ENCODE assay signal across 1 cellular context in the genomic region with DNA sequence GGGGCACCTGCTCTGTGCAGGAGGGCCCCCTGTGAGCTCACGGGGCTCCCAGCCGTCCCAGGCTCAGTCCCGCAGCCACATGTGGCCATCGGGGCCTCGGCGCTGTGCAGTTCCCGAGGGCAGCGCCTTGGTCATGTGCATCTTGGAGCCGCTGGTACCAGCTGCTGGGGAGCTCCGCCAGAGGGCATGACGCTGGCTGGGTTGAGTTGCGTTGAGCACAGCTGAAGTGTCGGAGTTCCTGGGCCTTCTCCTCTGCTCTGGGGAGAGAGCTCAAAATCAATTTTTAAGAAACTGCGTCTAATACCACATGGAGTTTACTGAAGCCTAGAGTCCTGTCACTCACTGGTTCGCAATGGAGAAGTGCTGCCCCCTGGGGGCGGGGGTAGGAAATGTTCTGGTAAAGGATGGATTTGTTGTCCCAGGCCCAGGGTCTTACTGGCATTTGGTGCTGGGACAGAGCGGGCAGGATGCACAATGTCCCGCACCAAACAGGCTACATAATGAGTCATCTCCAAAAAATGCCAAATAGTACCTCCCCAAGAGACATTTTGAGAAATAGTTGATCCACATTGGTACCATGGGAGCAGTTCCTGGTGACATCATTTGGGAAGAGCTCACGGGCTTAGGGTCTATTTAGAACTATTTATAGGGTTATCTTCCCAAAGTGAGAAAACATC.
TF ChIP-seq lines count a peak whose summit lies in the region.

No MANE protein-coding gene starts in this region.

TF ChIP-seq in HEK293, 187 proteins besides CTCF, POLR2A, EP300 and RAD21 (continued from another document):
- TF ChIP-seq, protein P1, sequence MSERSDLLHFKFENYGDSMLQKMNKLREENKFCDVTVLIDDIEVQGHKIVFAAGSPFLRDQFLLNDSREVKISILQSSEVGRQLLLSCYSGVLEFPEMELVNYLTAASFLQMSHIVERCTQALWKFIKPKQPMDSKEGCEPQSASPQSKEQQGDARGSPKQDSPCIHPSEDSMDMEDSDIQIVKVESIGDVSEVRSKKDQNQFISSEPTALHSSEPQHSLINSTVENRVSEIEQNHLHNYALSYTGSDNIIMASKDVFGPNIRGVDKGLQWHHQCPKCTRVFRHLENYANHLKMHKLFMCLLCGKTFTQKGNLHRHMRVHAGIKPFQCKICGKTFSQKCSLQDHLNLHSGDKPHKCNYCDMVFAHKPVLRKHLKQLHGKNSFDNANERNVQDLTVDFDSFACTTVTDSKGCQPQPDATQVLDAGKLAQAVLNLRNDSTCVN (tag by site-specific recombination; optimal IDR thresholded peaks at IDR 0.05) = no peak
